In the genomic region with DNA sequence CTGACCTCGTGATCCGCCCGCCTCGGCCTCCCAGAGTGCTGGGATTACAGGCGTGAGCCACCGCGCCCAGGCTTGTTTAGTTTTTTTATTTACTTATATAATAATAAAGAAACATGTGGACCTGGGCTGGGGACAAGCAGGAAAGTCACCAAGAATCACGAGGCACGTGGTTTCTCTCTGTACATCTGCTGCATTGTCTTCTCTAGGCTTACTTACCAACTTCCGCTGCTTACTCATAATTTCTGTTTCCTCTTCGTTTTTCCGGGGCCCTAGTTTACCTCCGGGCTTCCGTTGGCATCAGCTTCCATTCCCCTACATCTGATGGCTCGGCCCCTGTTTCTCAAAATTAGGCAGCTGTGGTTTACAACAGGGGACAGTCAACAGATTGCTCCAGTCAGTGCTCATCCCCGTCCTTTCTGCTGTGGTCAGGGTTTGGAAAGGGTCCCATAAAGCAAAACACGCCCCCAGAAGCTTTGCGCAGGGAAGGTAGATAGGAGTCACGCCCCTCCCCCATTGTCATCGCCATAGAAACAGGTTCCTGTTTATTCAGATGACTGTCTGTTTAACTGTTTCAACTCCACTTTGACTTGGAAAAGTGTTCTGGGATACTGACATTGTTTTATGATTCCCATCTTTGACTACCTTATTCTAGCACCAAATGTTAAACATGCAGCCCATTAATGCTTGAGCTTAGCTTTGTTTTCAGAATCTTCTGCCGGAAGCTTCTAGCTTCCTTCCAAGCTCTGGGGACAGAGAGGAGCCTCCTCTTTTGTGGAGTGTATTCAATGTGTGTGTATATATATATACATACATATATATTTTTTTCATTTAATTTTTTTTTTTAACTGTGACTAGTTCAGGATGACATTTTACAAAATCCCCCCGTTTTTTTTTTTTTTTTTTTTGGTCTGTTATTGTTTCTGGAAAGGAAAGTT, we compare ENCODE assay signal across 8 cellular contexts. TPM values are rescaled to one million over a fixed set of nuclear protein-coding genes. Genes with fewer than 3 reads are reported as not detected.
DNase-seq lines count a peak whose midpoint lies in the region; ATAC-seq and TF ChIP-seq lines count a peak whose summit lies in the region.

No MANE protein-coding gene starts in this region.

- ATAC-seq in activated B cell treated with CpG ODN at 0.5 μM for 24 hours (ENCODE audit: low read depth) (peak; percentile 62), lung (ENCODE audit: insufficient read depth, low FRiP score) (peak; percentile 73), GM21367 (IDR thresholded peaks at IDR 0.05; ENCODE audit: unreplicated experiment) (no peak)

- H3K27ac ChIP-seq in lung (ENCODE audit: low read depth in 1 of 2, low read length in 1 of 2), result peak overlapping the region in 1 of 2 donors; percentile 83

- no peaks in the 10 kb centered on the region for H3K36me3 ChIP-seq in lung (ENCODE audit: control insufficient read depth in 2 of 2, insufficient read depth in 2 of 2, low read length in 2 of 2)

- H3K27me3 ChIP-seq in lung (ENCODE audit: control insufficient read depth, insufficient read depth), result no peaks in the 10 kb centered on the region

- 23 to 33% methylated on average over 22 of the region's 22 CpGs for WGBS in lung, 2 donors

- H3K4me1 ChIP-seq in lung (ENCODE audit: control insufficient read depth in 2 of 2, insufficient read depth in 2 of 2, low read length in 2 of 2), result peaks cover 0 to 3% of the 10 kb centered on the region in 2 donors

- H3K4me3 Mint-ChIP-seq in activated B cell treated with CpG ODN at 0.5 μM for 24 hours, result peak overlapping the region; percentile 85

- POLR2A ChIA-PET in activated B cell treated with CpG ODN at 0.5 μM for 24 hours (lab: Charles Lee), result interaction anchor here (0.5 to 2.0 kb wide), 5 partner anchors 13 to 63 kb away, joined by 3 to 25 read pairs (median 8); a partner anchor contains a TSS

- DNase-seq in NK-92 treated with Interleukin-12 subunit alpha and Interleukin-12 subunit beta, amount 100 ng/mL, for 24 hours (lab: John Stamatoyannopoulos, UW), result peak; percentile 70
- DNase-seq in NK-92 (lab: John Stamatoyannopoulos, UW; ENCODE audit: unreplicated experiment) (no peak), KBM-7 (peak; percentile 99), activated B cell treated with CpG ODN at 0.5 μM for 24 hours (peak; percentile 56), choroid plexus epithelial cell (ENCODE audit: low read depth) (peak; percentile 90), lung (ENCODE audit: low spot score) (peak; percentile 77)
- peak; percentile 57 for DNase-seq in stimulated activated CD8-positive, alpha-beta memory T cell treated with anti-CD3 and anti-CD28 coated beads, Interleukin-12 subunit alpha, Interleukin-12 subunit beta, amount 100 ng/mL, for 4 hours (ENCODE audit: low read depth)

- no peak for TF ChIP-seq CTCF in activated B cell treated with CpG ODN at 0.5 μM for 24 hours (IDR thresholded peaks at IDR 0.05)
- no peak for TF ChIP-seq CTCF in choroid plexus epithelial cell (conservative IDR thresholded peaks at IDR 0.05; ENCODE audit: low read depth, low read length)
- no peak for TF ChIP-seq CTCF in lung (IDR thresholded peaks at IDR 0.05; ENCODE audit: control extremely low read depth, extremely low read depth)

- in situ Hi-C loops in KBM-7 (cut with MboI; ENCODE audit: low pct_unique_long_range_greater_than_20kb, low sequenced_read_pairs), result no loop called here

- H3K9me3 ChIP-seq in lung (ENCODE audit: control insufficient read depth in 2 of 2, insufficient read depth in 1 of 2, low read length in 1 of 2), result no peaks in the 10 kb centered on the region

- intact Hi-C loops in activated B cell treated with CpG ODN at 0.5 μM for 24 hours (cut with micrococcal nuclease), result loop anchor here (1.0 to 2.0 kb wide), 2 partner anchors 41 to 51 kb away; a partner anchor contains a TSS

- H3K27ac Mint-ChIP-seq in activated B cell treated with CpG ODN at 0.5 μM for 24 hours, result peak overlapping the region; percentile 89

- peaks cover 2% of the 10 kb centered on the region for H3K36me3 Mint-ChIP-seq in activated B cell treated with CpG ODN at 0.5 μM for 24 hours (ENCODE audit: low read depth)

- H3K4me3 ChIP-seq in choroid plexus epithelial cell (ENCODE audit: low read depth, low read length) (peak overlapping the region; percentile 52), lung (no peak overlapping the region)

- H3K9me3 Mint-ChIP-seq in activated B cell treated with CpG ODN at 0.5 μM for 24 hours, result no peaks in the 10 kb centered on the region

- no peaks in the 10 kb centered on the region for H3K27me3 Mint-ChIP-seq in activated B cell treated with CpG ODN at 0.5 μM for 24 hours

- peaks cover 45% of the 10 kb centered on the region for H3K4me1 Mint-ChIP-seq in activated B cell treated with CpG ODN at 0.5 μM for 24 hours

- CTCF ChIA-PET in activated B cell treated with CpG ODN at 0.5 μM for 24 hours (lab: Charles Lee), result interaction anchor here (1.1 to 2.6 kb wide), 3 partner anchors 41 to 199 kb away, joined by 3 to 15 read pairs (median 13); no protein-coding TSS in a partner anchor

RNA-seq across cellular contexts. Expression of a gene that starts 32.0 kb away (rescaled TPM):
- total RNA-seq in activated B cell treated with CpG ODN at 0.5 μM for 24 hours (1.9 and 2.4 TPM in 2 replicates), lung (1 to 10 TPM; 1.3 to 2.8 TPM)
- 1 to 10 TPM in 1 of 2 donors, under 1 TPM in 1; 0.31 to 1.1 TPM for polyA plus RNA-seq in lung

RNA-seq across cellular contexts. Expression of a gene that starts 50.7 kb away (rescaled TPM):
- total RNA-seq in activated B cell treated with CpG ODN at 0.5 μM for 24 hours (20.7 and 22.5 TPM in 2 replicates), lung (100 to 1,000 TPM; 154 to 220 TPM)
- 10 to 100 TPM; 34.3 to 82.9 TPM for polyA plus RNA-seq in lung
